Comparison of ENCODE assay signal across 13 cellular contexts in the genomic region with DNA sequence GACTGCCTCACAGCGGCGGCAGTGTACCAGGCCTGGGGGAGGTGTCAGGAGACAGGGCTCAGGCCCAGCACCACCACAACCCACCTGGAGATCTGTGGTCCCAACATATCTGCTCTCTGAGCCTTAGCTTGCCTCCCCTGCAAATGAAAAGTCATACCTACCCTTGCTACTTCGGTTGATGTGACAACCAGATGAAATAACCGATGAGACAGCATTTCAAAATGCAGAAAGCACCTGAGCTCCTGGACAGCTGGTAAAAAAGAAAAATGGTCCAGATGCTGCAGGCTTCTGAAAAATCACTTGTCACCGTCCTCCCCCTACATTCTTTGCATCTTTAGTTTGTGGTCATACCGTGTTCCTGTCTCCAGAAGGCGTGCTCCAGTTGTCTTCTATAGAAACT. TPM values are rescaled to one million over a fixed set of nuclear protein-coding genes. Genes with fewer than 3 reads are reported as not detected.
DNase-seq lines count a peak whose midpoint lies in the region; ATAC-seq and TF ChIP-seq lines count a peak whose summit lies in the region.
"Had no signal": no experiment of that assay in that cellular context is flagged by ENCODE, and none has a peak within 500 bp of the region (broad histone marks: within the 10 kb centered on the region; RNA-seq: fewer than 3 reads in every experiment).

No MANE protein-coding gene starts in this region.

- POLR2A ChIA-PET in activated naive CD8-positive, alpha-beta T cell treated with anti-CD3 and anti-CD28 coated beads, Interleukin-2, amount 10 ng/mL, durations not matched to agents 7 days and 5 days (lab: Charles Lee) = no interaction called here
- POLR2A ChIA-PET in RWPE1 (lab: Yijun Ruan, JAX; ENCODE audit: low non-redundant PET) = no interaction called here

- H3K9me3 Mint-ChIP-seq in activated naive CD8-positive, alpha-beta T cell treated with anti-CD3 and anti-CD28 coated beads, Interleukin-2, amount 10 ng/mL, durations not matched to agents 7 days and 5 days = no peaks in the 10 kb centered on the region
- no peaks in the 10 kb centered on the region for H3K9me3 Mint-ChIP-seq in activated naive CD8-positive, alpha-beta T cell treated with anti-CD3 and anti-CD28 coated beads for 36 hours
- H3K9me3 Mint-ChIP-seq: CD8-positive, alpha-beta memory T cell; IgD-negative memory B cell had no signal

- peak overlapping the region; percentile 0 for H3K27ac Mint-ChIP-seq in activated naive CD8-positive, alpha-beta T cell treated with anti-CD3 and anti-CD28 coated beads, Interleukin-2, amount 10 ng/mL, durations not matched to agents 7 days and 5 days
- H3K27ac Mint-ChIP-seq in activated naive CD8-positive, alpha-beta T cell treated with anti-CD3 and anti-CD28 coated beads for 36 hours = no peak overlapping the region
- H3K27ac Mint-ChIP-seq: CD8-positive, alpha-beta memory T cell; IgD-negative memory B cell had no signal

- no peaks in the 10 kb centered on the region for H3K79me2 ChIP-seq in DND-41 (ENCODE audit: insufficient read depth, low read length)
- H3K79me2 ChIP-seq in osteoblast (ENCODE audit: insufficient read depth, low read length) = no peaks in the 10 kb centered on the region

- H3K27me3 Mint-ChIP-seq in activated naive CD8-positive, alpha-beta T cell treated with anti-CD3 and anti-CD28 coated beads, Interleukin-2, amount 10 ng/mL, durations not matched to agents 7 days and 5 days = peaks cover 3% of the 10 kb centered on the region
- H3K27me3 Mint-ChIP-seq in activated naive CD8-positive, alpha-beta T cell treated with anti-CD3 and anti-CD28 coated beads for 36 hours = peaks cover 17% of the 10 kb centered on the region

- H3K4me2 ChIP-seq in DND-41 (ENCODE audit: insufficient read depth, low read length) (no peak overlapping the region), osteoblast (ENCODE audit: insufficient read depth, low read length) (no peak overlapping the region)

- H3K4me1 ChIP-seq in DND-41 (ENCODE audit: insufficient read depth, low read length) (peaks cover 5% of the 10 kb centered on the region), osteoblast (ENCODE audit: insufficient read depth, low read length) (no peaks in the 10 kb centered on the region)
- H3K4me1 ChIP-seq: Caco-2 had no signal

- H3K36me3 Mint-ChIP-seq in activated naive CD8-positive, alpha-beta T cell treated with anti-CD3 and anti-CD28 coated beads, Interleukin-2, amount 10 ng/mL, durations not matched to agents 7 days and 5 days = peaks cover 42% of the 10 kb centered on the region
- peaks cover 3% of the 10 kb centered on the region for H3K36me3 Mint-ChIP-seq in activated naive CD8-positive, alpha-beta T cell treated with anti-CD3 and anti-CD28 coated beads for 36 hours
- H3K36me3 Mint-ChIP-seq: CD14-positive monocyte had no signal

- no peak for DNase-seq in activated naive CD8-positive, alpha-beta T cell treated with anti-CD3 and anti-CD28 coated beads, Interleukin-2, amount 10 ng/mL, durations not matched to agents 7 days and 5 days
- no peak for DNase-seq in activated naive CD8-positive, alpha-beta T cell treated with anti-CD3 and anti-CD28 coated beads for 36 hours
- no peak for DNase-seq in DND-41
- DNase-seq in RWPE1 (ENCODE audit: low spot score) = no peak
- peak; percentile 15 for DNase-seq in osteoblast (ENCODE audit: insufficient read length, low spot score, missing footprints)
- DNase-seq in HK-2 (ENCODE audit: unreplicated experiment) = no peak
- DNase-seq: Caco-2; CD8-positive, alpha-beta memory T cell; GM23248 had no signal

- TF ChIP-seq CTCF in DND-41 (IDR thresholded peaks at IDR 0.05; ENCODE audit: borderline replicate concordance, extremely low read depth, low read length, poor library complexity, severe bottlenecking) (no peak), RWPE1 (conservative IDR thresholded peaks at IDR 0.05; ENCODE audit: low read depth) (no peak), osteoblast (IDR thresholded peaks at IDR 0.05; ENCODE audit: extremely low read depth, low read depth, low read length) (no peak)

- H3K4me3 ChIP-seq in DND-41 (ENCODE audit: low read depth in 1 of 2, low read length in 2 of 2) = no peak overlapping the region
- no peak overlapping the region for H3K4me3 ChIP-seq in osteoblast (ENCODE audit: insufficient read depth, low read length)
- H3K4me3 ChIP-seq: GM23248 had no signal

- H3K4me3 Mint-ChIP-seq in activated naive CD8-positive, alpha-beta T cell treated with anti-CD3 and anti-CD28 coated beads, Interleukin-2, amount 10 ng/mL, durations not matched to agents 7 days and 5 days = no peak overlapping the region
- no peak overlapping the region for H3K4me3 Mint-ChIP-seq in activated naive CD8-positive, alpha-beta T cell treated with anti-CD3 and anti-CD28 coated beads for 36 hours
- H3K4me3 Mint-ChIP-seq: CD14-positive monocyte; CD8-positive, alpha-beta memory T cell; IgD-negative memory B cell had no signal

- ATAC-seq in activated naive CD8-positive, alpha-beta T cell treated with anti-CD3 and anti-CD28 coated beads, Interleukin-2, amount 10 ng/mL, durations not matched to agents 7 days and 5 days (ENCODE audit: low read depth) = no peak
- ATAC-seq in DND-41 (ENCODE audit: insufficient read depth, low read depth) (peak; percentile 35; the same call in 1 of the 3 replicates), HG03025 (IDR thresholded peaks at IDR 0.05; ENCODE audit: low FRiP score, unreplicated experiment) (no peak)
- ATAC-seq: HCT116 had no signal

- H2AFZ ChIP-seq in DND-41 (ENCODE audit: low read depth, low read length) = no peak overlapping the region
- H2AFZ ChIP-seq in osteoblast (ENCODE audit: low read length) = no peak overlapping the region
- H2AFZ ChIP-seq: GM23248 had no signal

- H3K36me3 ChIP-seq in DND-41 (ENCODE audit: insufficient read depth, low read length) (peaks cover 5% of the 10 kb centered on the region), osteoblast (ENCODE audit: insufficient read depth, low read length) (no peaks in the 10 kb centered on the region)

- H3K27ac ChIP-seq in DND-41 (ENCODE audit: low read length) = no peak overlapping the region
- peak overlapping the region; percentile 75 for H3K27ac ChIP-seq in RWPE1
- H3K27ac ChIP-seq in osteoblast (ENCODE audit: low read depth, low read length) = no peak overlapping the region
- H3K27ac ChIP-seq: GM23248 had no signal

- H4K20me1 ChIP-seq in DND-41 (ENCODE audit: insufficient read depth, low read length) = no peaks in the 10 kb centered on the region
- H4K20me1 ChIP-seq in osteoblast (ENCODE audit: insufficient read depth, low read length) = no peaks in the 10 kb centered on the region

- H3K4me1 Mint-ChIP-seq in activated naive CD8-positive, alpha-beta T cell treated with anti-CD3 and anti-CD28 coated beads, Interleukin-2, amount 10 ng/mL, durations not matched to agents 7 days and 5 days = peaks cover 22% of the 10 kb centered on the region
- H3K4me1 Mint-ChIP-seq in activated naive CD8-positive, alpha-beta T cell treated with anti-CD3 and anti-CD28 coated beads for 36 hours = peaks cover 26% of the 10 kb centered on the region

- H3K27me3 ChIP-seq in DND-41 (ENCODE audit: insufficient read depth, low read length, poor library complexity) = no peaks in the 10 kb centered on the region
- peaks cover 52% of the 10 kb centered on the region for H3K27me3 ChIP-seq in osteoblast (ENCODE audit: insufficient read depth, low read length)

- H3K9me3 ChIP-seq in DND-41 (ENCODE audit: insufficient read depth, low read length, severe bottlenecking) (no peaks in the 10 kb centered on the region), osteoblast (ENCODE audit: low read depth, low read length) (no peaks in the 10 kb centered on the region)
- H3K9me3 ChIP-seq: Caco-2 had no signal

- CTCF ChIA-PET in RWPE1 (lab: Yijun Ruan, JAX) = interaction anchor here (0.6 to 1.3 kb wide), 3 partner anchors 11 to 920 kb away, joined by 4 to 10 read pairs (median 5); no protein-coding TSS in a partner anchor

- no peak overlapping the region for H3K9ac ChIP-seq in DND-41 (ENCODE audit: low read depth, low read length)
- H3K9ac ChIP-seq: GM23248 had no signal

RNA-seq across cellular contexts. Expression of a gene that starts 52.0 kb away (rescaled TPM):
- 10 to 100 TPM; 27.6 to 32.0 TPM for total RNA-seq in activated naive CD8-positive, alpha-beta T cell treated with anti-CD3 and anti-CD28 coated beads, Interleukin-2, amount 10 ng/mL, durations not matched to agents 7 days and 5 days
- total RNA-seq in activated naive CD8-positive, alpha-beta T cell treated with anti-CD3 and anti-CD28 coated beads for 36 hours = 10 to 100 TPM; 60.0 to 63.7 TPM
- 11.8 and 20.3 TPM in 2 replicates for total RNA-seq in osteoblast
